In genomic region chrX:130916636-130917422, GRCh38 we compare ENCODE assay signal across 8 cellular contexts. TPM values are rescaled to one million over a fixed set of nuclear protein-coding genes. Genes with fewer than 3 reads are reported as not detected.
DNase-seq lines count a peak whose midpoint lies in the region; ATAC-seq and TF ChIP-seq lines count a peak whose summit lies in the region.

No MANE protein-coding gene starts in this region.

- no peaks in the 10 kb centered on the region for H3K4me1 ChIP-seq in PC-9 (replicated peaks; ENCODE audit: insufficient read depth)
- no peaks in the 10 kb centered on the region for H3K4me1 ChIP-seq in smooth muscle cell (ENCODE audit: low read depth)

- H3K9ac ChIP-seq in smooth muscle cell (ENCODE audit: low read depth), result no peak overlapping the region

- peak; percentile 96 for TF ChIP-seq CTCF in PC-9 (conservative IDR thresholded peaks at IDR 0.05)
- TF ChIP-seq CTCF in smooth muscle cell (IDR thresholded peaks at IDR 0.05; ENCODE audit: borderline replicate concordance, insufficient read depth, poor library complexity, severe bottlenecking), result peak; percentile 67

- no peaks in the 10 kb centered on the region for H3K79me2 ChIP-seq in PC-9 (ENCODE audit: low read depth)
- no peaks in the 10 kb centered on the region for H3K79me2 ChIP-seq in smooth muscle cell (ENCODE audit: low read depth)

- peak; percentile 36 for DNase-seq in left cardiac atrium
- DNase-seq in Right ventricle myocardium superior, result no peak
- DNase-seq in PC-9, result peak; percentile 17 to 38
- DNase-seq in activated naive CD4-positive, alpha-beta T cell treated with anti-CD3 and anti-CD28 coated beads, Interleukin-2, amount 50 U/mL, for 16 hours, result peak; percentile 17
- peak; percentile 2 to 4 for DNase-seq in hippocampal formation (lab: John Stamatoyannopoulos, UW)
- no peak for DNase-seq in smooth muscle cell (lab: John Stamatoyannopoulos, UW; ENCODE audit: unreplicated experiment)

- BruUV-seq in PC-9 (replicated peaks; lab: Mats Ljungman, UMichigan), result no TSS peak

- H4K20me1 ChIP-seq in PC-9 (ENCODE audit: insufficient read depth) (no peaks in the 10 kb centered on the region), smooth muscle cell (ENCODE audit: low read depth) (no peaks in the 10 kb centered on the region)

- H2AFZ ChIP-seq in PC-9 (no peak overlapping the region), smooth muscle cell (ENCODE audit: low read depth) (no peak overlapping the region)

- no peak overlapping the region for H3K4me3 ChIP-seq in PC-9
- H3K4me3 ChIP-seq in smooth muscle cell, result no peak overlapping the region

- intact Hi-C loops in left cardiac atrium (cut with DNase I) (loop anchor here (5.0 to 10.0 kb wide), 5 partner anchors 342 to 1310 kb away; no protein-coding TSS in a partner anchor), Right ventricle myocardium superior (cut with DNase I) (loop anchor here (5.0 to 10.0 kb wide), 2 partner anchors 380 to 522 kb away; no protein-coding TSS in a partner anchor), PC-9 (cut with micrococcal nuclease; ENCODE audit: unreplicated experiment) (loop anchor here (1.0 to 10.0 kb wide), 6 partner anchors 341 to 1310 kb away; no protein-coding TSS in a partner anchor)

- ATAC-seq in left cardiac atrium, result peak in 1 of 2 donors; percentile 23
- ATAC-seq in Right ventricle myocardium superior (ENCODE audit: poor library complexity), result no peak
- ATAC-seq in HG03520 (IDR thresholded peaks at IDR 0.05; ENCODE audit: unreplicated experiment), result peak; percentile 80
- ATAC-seq in HG03521 (IDR thresholded peaks at IDR 0.05; ENCODE audit: unreplicated experiment), result no peak

- 0 out of 2 replicates have a peak, but pooled peaks cover 6% of the 10 kb centered on the region for H3K27me3 ChIP-seq in PC-9 (ENCODE audit: insufficient read depth, low read depth)
- H3K27me3 ChIP-seq in smooth muscle cell (ENCODE audit: low read depth), result no peaks in the 10 kb centered on the region

- H3K9me2 ChIP-seq in PC-9 (ENCODE audit: insufficient read depth), result no peaks in the 10 kb centered on the region

- no peaks in the 10 kb centered on the region for H3F3A ChIP-seq in PC-9 (ENCODE audit: insufficient read depth, low read depth)
- H3F3A ChIP-seq in smooth muscle cell (ENCODE audit: low read depth), result no peaks in the 10 kb centered on the region

- 40% methylated on average over 7 of the region's 7 CpGs for WGBS in smooth muscle cell (ENCODE audit: low lambda C conversion rate)

- H3K36me3 ChIP-seq in PC-9 (ENCODE audit: low read depth) (no peaks in the 10 kb centered on the region), smooth muscle cell (ENCODE audit: low read depth) (no peaks in the 10 kb centered on the region)

- H3K27ac ChIP-seq in PC-9 (no peak overlapping the region), smooth muscle cell (ENCODE audit: low read depth) (no peak overlapping the region)

- H3K9me3 ChIP-seq in PC-9 (ENCODE audit: insufficient read depth, low read depth) (no peaks in the 10 kb centered on the region), smooth muscle cell (replicated peaks; ENCODE audit: low read depth) (no peaks in the 10 kb centered on the region)

- H3K4me2 ChIP-seq in PC-9 (no peak overlapping the region), smooth muscle cell (no peak overlapping the region)

- CTCF ChIA-PET in PC-9 (lab: Charles Lee), result interaction anchor here (0.6 to 1.7 kb wide), 5 partner anchors 13 to 1314 kb away, joined by 4 to 11 read pairs (median 4); no protein-coding TSS in a partner anchor

- POLR2A ChIA-PET in PC-9 (lab: Charles Lee; ENCODE audit: unreplicated experiment), result no interaction called here

RNA-seq across cellular contexts. Expression of gene ENOX2, which starts 13.8 kb away (rescaled TPM):
- total RNA-seq in left cardiac atrium (10 to 100 TPM; 13.7 to 15.9 TPM), Right ventricle myocardium superior (13.4 TPM), PC-9 (2021) (18.4 and 21.4 TPM in 2 replicates), smooth muscle cell (6.9 and 11.2 TPM in 2 replicates)
- polyA plus RNA-seq in smooth muscle cell, result 4.5 and 7.0 TPM in 2 replicates

Comparison
In these comparisons a context has a peak if more than half of its experiments do, and no peak if none do; other contexts are left out.
1. DNase-seq: peak in left cardiac atrium (single experiment), PC-9 (2 of 2), activated naive CD4-positive, alpha-beta T cell treated with anti-CD3 and anti-CD28 coated beads, Interleukin-2, amount 50 U/mL, for 16 hours (single experiment) and hippocampal formation (2 of 2); none in Right ventricle myocardium superior (single experiment) and smooth muscle cell (single experiment).